In the genomic region with DNA sequence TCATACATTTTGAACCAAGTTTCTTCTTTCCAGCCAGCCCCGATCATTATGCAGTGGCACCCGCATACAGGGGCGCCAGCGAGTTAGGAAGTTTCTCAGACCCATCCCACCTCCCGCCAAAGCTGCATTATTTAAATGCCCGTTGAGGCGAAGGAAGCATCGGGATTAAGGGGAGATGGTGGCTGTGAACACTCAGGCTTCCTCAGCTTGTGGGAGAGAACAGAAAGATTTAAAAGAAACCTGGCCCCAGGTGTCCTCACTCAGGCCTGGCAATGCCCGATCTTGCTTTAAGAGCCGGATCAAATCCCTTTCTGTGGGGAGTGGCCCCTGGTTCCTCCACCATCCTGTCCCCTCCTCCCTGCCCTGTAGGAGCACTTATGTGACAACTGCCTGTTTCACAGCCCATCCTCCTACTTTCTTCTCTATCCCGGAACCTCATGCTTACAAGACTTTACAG, we compare ENCODE assay signal across 27 cellular contexts.
DNase-seq lines count a peak whose midpoint lies in the region; TF ChIP-seq lines count a peak whose summit lies in the region.
"Had no signal": no experiment of that assay in that cellular context is flagged by ENCODE, and none has a peak within 500 bp of the region (broad histone marks: within the 10 kb centered on the region; RNA-seq: fewer than 3 reads in every experiment).

No MANE protein-coding gene starts in this region.

- no peaks in the 10 kb centered on the region for H4K20me1 ChIP-seq in osteoblast (ENCODE audit: insufficient read depth, low read length)

- no TSS peak for BruUV-seq in A673 (replicated peaks; lab: Mats Ljungman, UMichigan)

- no peaks in the 10 kb centered on the region for H3K27me3 ChIP-seq in H7 (ENCODE audit: control insufficient read depth, insufficient read depth, low read length)
- no peaks in the 10 kb centered on the region for H3K27me3 ChIP-seq in osteoblast (ENCODE audit: insufficient read depth, low read length)
- no peaks in the 10 kb centered on the region for H3K27me3 ChIP-seq in A673 (replicated peaks; ENCODE audit: insufficient read depth, low read depth, low read length, poor library complexity)
- H3K27me3 ChIP-seq: breast epithelium, ovary, tibial nerve had no signal

- CTCF ChIA-PET in A673 (lab: Charles Lee) = no interaction called here

- no peaks in the 10 kb centered on the region for H3K27me3 Mint-ChIP-seq in activated T-cell treated with anti-CD3 and anti-CD28 coated beads, Interleukin-2, amount 50 U/mL, for 24 hours
- peaks cover 2% of the 10 kb centered on the region for H3K27me3 Mint-ChIP-seq in brain

- peaks cover 83% of the 10 kb centered on the region for H3K4me1 Mint-ChIP-seq in activated T-cell treated with anti-CD3 and anti-CD28 coated beads, Interleukin-2, amount 50 U/mL, for 24 hours (ENCODE audit: low read depth)
- peaks cover 32% of the 10 kb centered on the region for H3K4me1 Mint-ChIP-seq in brain

- intact Hi-C loops in A673 (cut with micrococcal nuclease; ENCODE audit: unreplicated experiment) = no loop called here

- peaks cover 14% of the 10 kb centered on the region for H3K36me3 Mint-ChIP-seq in activated T-cell treated with anti-CD3 and anti-CD28 coated beads, Interleukin-2, amount 50 U/mL, for 24 hours (ENCODE audit: low read depth)
- H3K36me3 Mint-ChIP-seq in brain = no peaks in the 10 kb centered on the region

- H2AFZ ChIP-seq in osteoblast (ENCODE audit: low read length) = no peak overlapping the region

- H3K4me1 ChIP-seq in osteoblast (ENCODE audit: insufficient read depth, low read length) (no peaks in the 10 kb centered on the region), A673 (ENCODE audit: insufficient read depth, low read length, poor library complexity, severe bottlenecking) (no peaks in the 10 kb centered on the region)
- H3K4me1 ChIP-seq: breast epithelium, tibial nerve had no signal

- H3K4me3 Mint-ChIP-seq in activated T-cell treated with anti-CD3 and anti-CD28 coated beads, Interleukin-2, amount 50 U/mL, for 24 hours = peak overlapping the region; percentile 58
- no peak overlapping the region for H3K4me3 Mint-ChIP-seq in brain
- H3K4me3 Mint-ChIP-seq: natural killer cell treated with Interleukin-12 subunit alpha and Interleukin-12 subunit beta and Interleukin-15 and Interleukin-18, amount 100 ng/mL, for 72 hours had no signal

- no peak overlapping the region for H3K4me2 ChIP-seq in osteoblast (ENCODE audit: insufficient read depth, low read length)

- H3K36me3 ChIP-seq in H7 (replicated peaks; ENCODE audit: control insufficient read depth, insufficient read depth, low read length) (no peaks in the 10 kb centered on the region), osteoblast (ENCODE audit: insufficient read depth, low read length) (no peaks in the 10 kb centered on the region), A673 (ENCODE audit: insufficient read depth, low read length, poor library complexity, severe bottlenecking) (no peaks in the 10 kb centered on the region)
- H3K36me3 ChIP-seq: breast epithelium, ovary, tibial nerve had no signal

- H3K9me3 Mint-ChIP-seq in activated T-cell treated with anti-CD3 and anti-CD28 coated beads, Interleukin-2, amount 50 U/mL, for 24 hours = peaks cover 7% of the 10 kb centered on the region
- no peaks in the 10 kb centered on the region for H3K9me3 Mint-ChIP-seq in brain
- H3K9me3 Mint-ChIP-seq: natural killer cell treated with Interleukin-12 subunit alpha and Interleukin-12 subunit beta and Interleukin-15 and Interleukin-18, amount 100 ng/mL, for 72 hours had no signal

- no peak for TF ChIP-seq CTCF in brain (conservative IDR thresholded peaks at IDR 0.05)
- no peak for TF ChIP-seq CTCF in osteoblast (IDR thresholded peaks at IDR 0.05; ENCODE audit: extremely low read depth, low read depth, low read length)
- no peak for TF ChIP-seq CTCF in A673 (conservative IDR thresholded peaks at IDR 0.05; ENCODE audit: low read depth, low read length)

- no peak for DNase-seq in activated T-cell treated with anti-CD3 and anti-CD28 coated beads, Interleukin-2, amount 50 U/mL, for 24 hours
- DNase-seq in activated T-cell treated with anti-CD3 and anti-CD28 coated beads for 4 hours = no peak
- DNase-seq in H7 = peak; percentile 42
- peak; percentile 65 for DNase-seq in osteoblast (ENCODE audit: insufficient read length, low spot score, missing footprints)
- DNase-seq in stimulated activated CD4-positive, alpha-beta T cell treated with anti-CD3 and anti-CD28 coated beads, Interleukin-12 subunit alpha, Interleukin-12 subunit beta, amount 100 ng/mL, for 4 hours = no peak
- no peak for DNase-seq in A673 (ENCODE audit: low spot score)
- DNase-seq: ACHN; activated CD4-positive, CD25-positive, alpha-beta regulatory T cell treated with anti-CD3 and anti-CD28 coated beads, Interleukin-2, amount 50 U/mL, for 72 hours; activated effector memory CD4-positive, alpha-beta T cell treated with anti-CD3 and anti-CD28 coated beads, Interleukin-2, amount 50 U/mL, for 16 hours; amniotic stem cell; DMS79 treated with DMSO at 0.1 percent for 48 hours; effector CD4-positive, alpha-beta T cell; KG1; midbrain; NCI-H1417 treated with DMSO at 0.1 percent for 48 hours; NCI-H2081 treated with DMSO at 0.1 percent for 48 hours; NCI-H82; ovary; small intestine; stimulated activated CD4-positive, alpha-beta T cell treated with anti-CD3 and anti-CD28 coated beads, Interleukin-1b, Interleukin-23, amount 100 ng/mL, for 48 hours; stimulated activated CD8-positive, alpha-beta memory T cell treated with anti-CD3 and anti-CD28 coated beads, Interleukin-4, amount 100 ng/mL, for 48 hours; T-helper 1 cell had no signal

- H3K27ac ChIP-seq in osteoblast (ENCODE audit: low read depth, low read length) (no peak overlapping the region), A673 (ENCODE audit: low read depth, low read length, poor library complexity, severe bottlenecking) (no peak overlapping the region)
- H3K27ac ChIP-seq: breast epithelium, ovary, RWPE1, tibial nerve had no signal

- H3K4me3 ChIP-seq in H7 (ENCODE audit: insufficient read depth, low read depth, low read length) (no peak overlapping the region), osteoblast (ENCODE audit: insufficient read depth, low read length) (no peak overlapping the region), A673 (ENCODE audit: low read depth, low read length, poor library complexity, severe bottlenecking) (no peak overlapping the region)
- H3K4me3 ChIP-seq: breast epithelium, ovary, tibial nerve had no signal

- H3K79me2 ChIP-seq in osteoblast (ENCODE audit: insufficient read depth, low read length) = no peaks in the 10 kb centered on the region

- H3K9me3 ChIP-seq in osteoblast (ENCODE audit: low read depth, low read length) (no peaks in the 10 kb centered on the region), A673 (ENCODE audit: low read depth, low read length, poor library complexity, severe bottlenecking) (no peaks in the 10 kb centered on the region)
- H3K9me3 ChIP-seq: breast epithelium, ovary had no signal

- POLR2A ChIA-PET in A673 (lab: Charles Lee; ENCODE audit: low non-redundant PET) = no interaction called here

- peak overlapping the region; percentile 63 for H3K27ac Mint-ChIP-seq in activated T-cell treated with anti-CD3 and anti-CD28 coated beads, Interleukin-2, amount 50 U/mL, for 24 hours
- peak overlapping the region in 3 of 5 experiments; percentile 44 to 93 (median 81) for H3K27ac Mint-ChIP-seq in brain
- H3K27ac Mint-ChIP-seq: natural killer cell treated with Interleukin-12 subunit alpha and Interleukin-12 subunit beta and Interleukin-15 and Interleukin-18, amount 100 ng/mL, for 72 hours had no signal

Comparison
In these comparisons a context has a peak if more than half of its experiments do, and no peak if none do; other contexts are left out.
1. DNase-seq: peak in H7 (single experiment) and osteoblast (single experiment); none in activated T-cell treated with anti-CD3 and anti-CD28 coated beads, Interleukin-2, amount 50 U/mL, for 24 hours (single experiment), activated T-cell treated with anti-CD3 and anti-CD28 coated beads for 4 hours (single experiment), stimulated activated CD4-positive, alpha-beta T cell treated with anti-CD3 and anti-CD28 coated beads, Interleukin-12 subunit alpha, Interleukin-12 subunit beta, amount 100 ng/mL, for 4 hours (single experiment) and A673 (single experiment).